15 cellular contexts compared by ENCODE assay signal in the genomic region with DNA sequence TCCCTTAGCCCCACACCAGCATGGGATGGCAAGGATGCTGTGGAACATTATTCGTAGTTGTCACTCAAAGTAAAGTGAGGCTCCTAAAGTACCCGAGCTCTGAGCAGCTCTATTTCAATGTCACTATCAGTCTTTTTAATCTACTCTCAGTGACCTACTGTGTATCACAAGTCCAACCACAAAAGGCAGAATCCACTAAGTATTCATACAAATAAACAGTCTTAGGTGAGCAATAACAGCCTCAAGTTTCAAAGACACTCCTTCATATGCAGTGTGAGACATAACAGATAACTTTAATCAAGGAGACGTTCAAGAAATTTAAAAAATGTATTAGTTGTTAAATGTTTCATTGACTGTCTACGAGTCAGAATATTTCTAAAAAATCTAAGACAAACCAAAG.
A peak's percentile ranks its signal among the peaks of the same experiment; 100 is the strongest.
DNase-seq lines count a peak whose midpoint lies in the region; ATAC-seq and TF ChIP-seq lines count a peak whose summit lies in the region.
"Had no signal": no experiment of that assay in that cellular context is flagged by ENCODE, and none has a peak within 500 bp of the region (broad histone marks: within the 10 kb centered on the region; RNA-seq: fewer than 3 reads in every experiment).

No MANE protein-coding gene starts in this region.

- H3K27ac ChIP-seq in Panc1 (ENCODE audit: low read length) (peak overlapping the region; percentile 18; the same call in 1 of the 2 replicates), mesenchymal stem cell (ENCODE audit: low read length, poor library complexity, severe bottlenecking) (no peak overlapping the region), neuronal stem cell (replicated peaks; ENCODE audit: low read length) (peak overlapping the region; percentile 22), upper lobe of right lung (no peak overlapping the region)
- H3K27ac ChIP-seq: BLaER1 treated with 17β-estradiol and CSF1 and Interleukin-3, amounts not matched to agents 10 nM and 100 nM had no signal

- H3K4ac ChIP-seq in mesenchymal stem cell (ENCODE audit: low read depth in 1 of 2, low read length in 2 of 2) (peak overlapping the region in 1 of 2 experiments; percentile 84), neuronal stem cell (ENCODE audit: low read length) (no peak overlapping the region)

- POLR2A ChIA-PET in Panc1 (lab: Charles Lee), result no interaction called here

- H2BK120ac ChIP-seq in mesenchymal stem cell (ENCODE audit: low read depth, low read length), result no peak overlapping the region
- no peak overlapping the region for H2BK120ac ChIP-seq in neuronal stem cell (ENCODE audit: low read depth, low read length)

- H3K4me2 ChIP-seq in mesenchymal stem cell (ENCODE audit: low read length, poor library complexity, severe bottlenecking), result no peak overlapping the region
- no peak overlapping the region for H3K4me2 ChIP-seq in neuronal stem cell (ENCODE audit: insufficient read depth, low read length, poor library complexity, severe bottlenecking)
- H3K4me2 ChIP-seq: BLaER1 treated with 17β-estradiol and CSF1 and Interleukin-3, amounts not matched to agents 10 nM and 100 nM had no signal

- BruUV-seq in Panc1 (replicated peaks; lab: Mats Ljungman, UMichigan), result no TSS peak

- no peak overlapping the region for H2BK5ac ChIP-seq in mesenchymal stem cell (ENCODE audit: low read depth, low read length, poor library complexity, severe bottlenecking)
- no peak overlapping the region for H2BK5ac ChIP-seq in neuronal stem cell (ENCODE audit: low read length)

- H3K18ac ChIP-seq in mesenchymal stem cell (ENCODE audit: low read depth in 1 of 2, low read length in 2 of 2) (peak overlapping the region in 1 of 2 experiments; percentile 57), neuronal stem cell (ENCODE audit: low read length) (no peak overlapping the region)

- H3K4me1 ChIP-seq in Panc1 (ENCODE audit: control insufficient read depth, insufficient read depth, low read length), result no peaks in the 10 kb centered on the region
- H3K4me1 ChIP-seq in mesenchymal stem cell (ENCODE audit: control insufficient read depth, insufficient read depth, low read depth, low read length), result no peaks in the 10 kb centered on the region
- H3K4me1 ChIP-seq in neuronal stem cell (ENCODE audit: control insufficient read depth in 2 of 2, insufficient read depth in 1 of 2, low read depth in 1 of 2, low read length in 2 of 2), result peaks cover 11 to 32% of the 10 kb centered on the region in 2 donors
- H3K4me1 ChIP-seq in upper lobe of right lung, result no peaks in the 10 kb centered on the region
- H3K4me1 ChIP-seq: BLaER1 treated with 17β-estradiol and CSF1 and Interleukin-3, amounts not matched to agents 10 nM and 100 nM had no signal

- H2BK12ac ChIP-seq in mesenchymal stem cell (ENCODE audit: low read length in 2 of 2) (peak overlapping the region in 1 of 2 experiments; percentile 42), neuronal stem cell (ENCODE audit: low read length) (no peak overlapping the region)

- H3K9ac ChIP-seq in mesenchymal stem cell (ENCODE audit: low read length), result no peak overlapping the region
- no peak overlapping the region for H3K9ac ChIP-seq in neuronal stem cell (ENCODE audit: low read depth, low read length, poor library complexity)
- H3K9ac ChIP-seq: BLaER1 treated with 17β-estradiol and CSF1 and Interleukin-3, amounts not matched to agents 10 nM and 100 nM had no signal

- TF ChIP-seq CTCF in Panc1 (IDR thresholded peaks at IDR 0.05) (no peak), upper lobe of right lung (IDR thresholded peaks at IDR 0.05) (no peak)

- peak overlapping the region; percentile 3 for H4K91ac ChIP-seq in mesenchymal stem cell (ENCODE audit: low read length)
- no peak overlapping the region for H4K91ac ChIP-seq in neuronal stem cell (ENCODE audit: low read depth, low read length, poor library complexity)

- H3K27me3 ChIP-seq in Panc1 (ENCODE audit: control insufficient read depth, insufficient read depth, low read length) (no peaks in the 10 kb centered on the region), mesenchymal stem cell (ENCODE audit: control insufficient read depth in 1 of 2, insufficient read depth in 1 of 2, low read length in 2 of 2) (no peaks in the 10 kb centered on the region), neuronal stem cell (ENCODE audit: control insufficient read depth in 3 of 3, insufficient read depth in 3 of 3, low read depth in 1 of 3, low read length in 3 of 3) (no peaks in the 10 kb centered on the region), upper lobe of right lung (no peaks in the 10 kb centered on the region)
- H3K27me3 ChIP-seq: BLaER1 treated with 17β-estradiol and CSF1 and Interleukin-3, amounts not matched to agents 10 nM and 100 nM had no signal

- CTCF ChIA-PET in Panc1 (lab: Charles Lee), result no interaction called here

- H3K23ac ChIP-seq in mesenchymal stem cell (ENCODE audit: low read length in 2 of 2) (no peak overlapping the region), neuronal stem cell (ENCODE audit: low read depth, low read length, poor library complexity) (no peak overlapping the region)

- H2BK15ac ChIP-seq in mesenchymal stem cell (ENCODE audit: low read depth, poor library complexity, severe bottlenecking), result no peak overlapping the region
- H2BK15ac ChIP-seq in neuronal stem cell (ENCODE audit: low read length), result no peak overlapping the region

- DNase-seq in ELR (ENCODE audit: low read depth) (peak; percentile 6), Panc1 (ENCODE audit: low read depth, low spot score) (no peak), mesenchymal stem cell (no peak), neuronal stem cell (ENCODE audit: low spot score) (no peak), NCI-H2081 (lab: John Stamatoyannopoulos, UW) (no peak), upper lobe of right lung (no peak)
- DNase-seq: 8988T; Calu3; CD8-positive, alpha-beta T cell; DMS79 treated with DMSO at 0.1 percent for 48 hours; HCEC 1CT had no signal

- peaks cover 5% of the 10 kb centered on the region; the same call in 1 of the 2 replicates for H3K9me3 ChIP-seq in Panc1 (ENCODE audit: control insufficient read depth, insufficient read depth, low read depth, low read length)
- no peaks in the 10 kb centered on the region for H3K9me3 ChIP-seq in mesenchymal stem cell (ENCODE audit: control insufficient read depth, low read length)
- peaks cover 0 to 2% of the 10 kb centered on the region in 2 donors for H3K9me3 ChIP-seq in neuronal stem cell (replicated peaks in 1 of 2; ENCODE audit: control insufficient read depth in 2 of 2, insufficient read depth in 1 of 2, low read depth in 1 of 2, low read length in 2 of 2)
- no peaks in the 10 kb centered on the region for H3K9me3 ChIP-seq in upper lobe of right lung
- H3K9me3 ChIP-seq: BLaER1 treated with 17β-estradiol and CSF1 and Interleukin-3, amounts not matched to agents 10 nM and 100 nM had no signal

- H2AFZ ChIP-seq in mesenchymal stem cell (ENCODE audit: low read depth, low read length) (no peak overlapping the region), neuronal stem cell (ENCODE audit: low read length) (peak overlapping the region; percentile 36)

- H3K4me3 ChIP-seq in Panc1 (ENCODE audit: low read depth in 2 of 2, low read length in 2 of 2) (no peak overlapping the region), mesenchymal stem cell (ENCODE audit: insufficient read depth in 1 of 2, low read depth in 1 of 2, low read length in 2 of 2) (no peak overlapping the region), neuronal stem cell (ENCODE audit: low read length in 2 of 2) (no peak overlapping the region), upper lobe of right lung (no peak overlapping the region)
- H3K4me3 ChIP-seq: BLaER1 treated with 17β-estradiol and CSF1 and Interleukin-3, amounts not matched to agents 10 nM and 100 nM; GM12878 had no signal

- H3K36me3 ChIP-seq in Panc1 (ENCODE audit: control insufficient read depth, insufficient read depth, low read length) (no peaks in the 10 kb centered on the region), mesenchymal stem cell (ENCODE audit: control insufficient read depth in 1 of 2, insufficient read depth in 2 of 2, low read depth in 1 of 2, low read length in 2 of 2) (no peaks in the 10 kb centered on the region), neuronal stem cell (replicated peaks in 1 of 2; ENCODE audit: control insufficient read depth in 2 of 2, insufficient read depth in 2 of 2, low read length in 2 of 2) (no peaks in the 10 kb centered on the region), upper lobe of right lung (no peaks in the 10 kb centered on the region)
- H3K36me3 ChIP-seq: BLaER1 treated with 17β-estradiol and CSF1 and Interleukin-3, amounts not matched to agents 10 nM and 100 nM had no signal

- H3K79me1 ChIP-seq in mesenchymal stem cell (replicated peaks; ENCODE audit: low read length, poor library complexity, severe bottlenecking), result no peaks in the 10 kb centered on the region
- H3K79me1 ChIP-seq in neuronal stem cell (ENCODE audit: low read depth, low read length), result no peaks in the 10 kb centered on the region

- intact Hi-C loops in Panc1 (cut with micrococcal nuclease; ENCODE audit: unreplicated experiment), result no loop called here
- intact Hi-C loops in upper lobe of right lung (cut with DNase I), result no loop called here

- H2AK5ac ChIP-seq in mesenchymal stem cell (ENCODE audit: low read length, severe bottlenecking) (peak overlapping the region; percentile 61), neuronal stem cell (ENCODE audit: low read depth, low read length) (no peak overlapping the region)

- H4K8ac ChIP-seq in mesenchymal stem cell (ENCODE audit: low read length), result no peak overlapping the region
- no peak overlapping the region for H4K8ac ChIP-seq in neuronal stem cell (ENCODE audit: low read depth, low read length)

- H3K14ac ChIP-seq in mesenchymal stem cell (ENCODE audit: low read length in 2 of 2) (peak overlapping the region in 1 of 2 experiments; percentile 26), neuronal stem cell (ENCODE audit: low read length) (no peak overlapping the region)

- in situ Hi-C loops in Panc1 (cut with HindIII; ENCODE audit: low pct_unique_long_range_greater_than_20kb, low sequenced_read_pairs), result no loop called here

- 64% methylated on average over 2 of the region's 4 CpGs for WGBS in mesenchymal stem cell
- no CpG with 5 or more reads among the region's 4 CpGs for WGBS in neuronal stem cell (ENCODE audit: extremely low coverage in 2 of 2, insufficient read length in 2 of 2, insufficient replicate concordance in 1 of 2), 2 donors

- ATAC-seq in Panc1 (no peak), GM19463 (IDR thresholded peaks at IDR 0.05; ENCODE audit: unreplicated experiment) (no peak), upper lobe of right lung (no peak)
- ATAC-seq: CD8-positive, alpha-beta T cell; GM12878; HepG2 had no signal

Comparison
In these comparisons a context has a peak if more than half of its experiments do, and no peak if none do; other contexts are left out.
1. H3K27ac ChIP-seq: peak in Panc1 (single experiment) and neuronal stem cell (single experiment); none in mesenchymal stem cell (single experiment) and upper lobe of right lung (single experiment).